8 cellular contexts compared by ENCODE assay signal in genomic region chr2:127806860-127807259, GRCh38. TPM values are rescaled to one million over a fixed set of nuclear protein-coding genes. Genes with fewer than 3 reads are reported as not detected.
DNase-seq lines count a peak whose midpoint lies in the region; ATAC-seq and TF ChIP-seq lines count a peak whose summit lies in the region.
"Not testable (repeated sequence)": the region's sequence is repeated elsewhere in the genome, so short reads cannot be mapped to it uniquely, and the experiment has no call there.

No MANE protein-coding gene starts in this region.

- not testable (repeated sequence) for DNase-seq in Calu3; activated CD4-positive, alpha-beta T cell treated with anti-CD3 and anti-CD28 coated beads for 36 hours; activated naive CD8-positive, alpha-beta T cell treated with anti-CD3 and anti-CD28 coated beads for 36 hours; central memory CD8-positive, alpha-beta T cell (ENCODE audit: low spot score in 2 of 2); naive thymus-derived CD4-positive, alpha-beta T cell; psoas muscle

- H3K79me2 ChIP-seq in OCI-LY1 (ENCODE audit: insufficient read depth, low read length), result peaks cover 87% of the 10 kb centered on the region

- 60 to 81% (median 67%) methylated on average over 6 of the region's 6 CpGs for WGBS in psoas muscle, 3 donors

- TF ChIP-seq CTCF in Calu3 (IDR thresholded peaks at IDR 0.05; ENCODE audit: unreplicated experiment); OCI-LY1 (IDR thresholded peaks at IDR 0.05; ENCODE audit: low read length); psoas muscle (IDR thresholded peaks at IDR 0.05): not testable (repeated sequence)

- not testable (repeated sequence) for ATAC-seq in activated CD4-positive, alpha-beta T cell treated with anti-CD3 and anti-CD28 coated beads for 36 hours; central memory CD8-positive, alpha-beta T cell (replicated peaks; ENCODE audit: extremely low read depth, poor library complexity, severe bottlenecking); naive thymus-derived CD4-positive, alpha-beta T cell; psoas muscle

- POLR2A ChIA-PET in activated CD4-positive, alpha-beta T cell treated with anti-CD3 and anti-CD28 coated beads for 36 hours (lab: Charles Lee), result interaction anchor here (0.7 kb wide), 2 partner anchors 139 to 214 kb away, joined by 3 to 4 read pairs; no protein-coding TSS in a partner anchor
- POLR2A ChIA-PET in naive thymus-derived CD4-positive, alpha-beta T cell (lab: Charles Lee), result interaction anchor here (0.7 kb wide), 1 partner anchor 20 kb away, joined by 4 read pairs; no protein-coding TSS in a partner anchor

- peaks cover 57% of the 10 kb centered on the region for H3K4me1 ChIP-seq in BLaER1
- peaks cover 65% of the 10 kb centered on the region for H3K4me1 ChIP-seq in OCI-LY1 (ENCODE audit: insufficient read depth, low read length, severe bottlenecking)
- H3K4me1 ChIP-seq in naive thymus-derived CD4-positive, alpha-beta T cell (ENCODE audit: control insufficient read depth in 2 of 2, insufficient read depth in 2 of 2, low read length in 2 of 2), result peaks cover 23 to 40% of the 10 kb centered on the region in 2 donors
- peaks cover 40% of the 10 kb centered on the region for H3K4me1 ChIP-seq in psoas muscle

- intact Hi-C loops in Calu3 (cut with micrococcal nuclease; ENCODE audit: unreplicated experiment), result loop anchor here (5.0 kb wide), 2 partner anchors 45 to 70 kb away; no protein-coding TSS in a partner anchor
- intact Hi-C loops in activated CD4-positive, alpha-beta T cell treated with anti-CD3 and anti-CD28 coated beads for 36 hours (cut with DNase I, micrococcal nuclease); naive thymus-derived CD4-positive, alpha-beta T cell (cut with micrococcal nuclease); psoas muscle (cut with DNase I): not testable (repeated sequence)

- H3K27me3 Mint-ChIP-seq in Calu3 (ENCODE audit: unreplicated experiment); activated CD4-positive, alpha-beta T cell treated with anti-CD3 and anti-CD28 coated beads for 36 hours; activated naive CD8-positive, alpha-beta T cell treated with anti-CD3 and anti-CD28 coated beads for 36 hours; central memory CD8-positive, alpha-beta T cell; naive thymus-derived CD4-positive, alpha-beta T cell: not testable (repeated sequence)

- peak overlapping the region; percentile 30 for H3K4me3 Mint-ChIP-seq in Calu3 (ENCODE audit: low read depth, unreplicated experiment)
- not testable (repeated sequence) for H3K4me3 Mint-ChIP-seq in activated CD4-positive, alpha-beta T cell treated with anti-CD3 and anti-CD28 coated beads for 36 hours; central memory CD8-positive, alpha-beta T cell
- peak overlapping the region; percentile 18 for H3K4me3 Mint-ChIP-seq in activated naive CD8-positive, alpha-beta T cell treated with anti-CD3 and anti-CD28 coated beads for 36 hours
- peak overlapping the region in 8 of 10 donors; percentile 30 to 94 (median 57) for H3K4me3 Mint-ChIP-seq in naive thymus-derived CD4-positive, alpha-beta T cell

- H3K27me3 ChIP-seq in BLaER1; OCI-LY1 (ENCODE audit: insufficient read depth, low read length); naive thymus-derived CD4-positive, alpha-beta T cell (ENCODE audit: control insufficient read depth in 2 of 2, insufficient read depth in 2 of 2, low read length in 2 of 2); psoas muscle (ENCODE audit: insufficient read depth in 3 of 3, low read length in 2 of 3): not testable (repeated sequence)

- peaks cover 38% of the 10 kb centered on the region for H3K36me3 Mint-ChIP-seq in Calu3 (ENCODE audit: insufficient read depth, unreplicated experiment)
- H3K36me3 Mint-ChIP-seq in activated CD4-positive, alpha-beta T cell treated with anti-CD3 and anti-CD28 coated beads for 36 hours (ENCODE audit: low read depth), result peaks cover 36% of the 10 kb centered on the region
- peaks cover 38% of the 10 kb centered on the region for H3K36me3 Mint-ChIP-seq in activated naive CD8-positive, alpha-beta T cell treated with anti-CD3 and anti-CD28 coated beads for 36 hours
- H3K36me3 Mint-ChIP-seq in central memory CD8-positive, alpha-beta T cell (ENCODE audit: insufficient read depth), result peaks cover 32% of the 10 kb centered on the region
- H3K36me3 Mint-ChIP-seq in naive thymus-derived CD4-positive, alpha-beta T cell, result peaks cover 6 to 14% (median 13%) of the 10 kb centered on the region in 5 donors

- H3K9me2 ChIP-seq in OCI-LY1 (ENCODE audit: low read depth, low read length), result not testable (repeated sequence)

- not testable (repeated sequence) for H3K27ac Mint-ChIP-seq in Calu3 (ENCODE audit: unreplicated experiment); activated naive CD8-positive, alpha-beta T cell treated with anti-CD3 and anti-CD28 coated beads for 36 hours
- H3K27ac Mint-ChIP-seq in activated CD4-positive, alpha-beta T cell treated with anti-CD3 and anti-CD28 coated beads for 36 hours, result peak overlapping the region; percentile 42
- peak overlapping the region; percentile 68 for H3K27ac Mint-ChIP-seq in central memory CD8-positive, alpha-beta T cell (ENCODE audit: low read depth)
- H3K27ac Mint-ChIP-seq in naive thymus-derived CD4-positive, alpha-beta T cell, result peak overlapping the region in 3 of 9 donors; percentile 5 to 27 (median 26)

- H3K4me2 ChIP-seq in BLaER1 (peak overlapping the region; percentile 22; the same call in 1 of the 2 replicates), OCI-LY1 (ENCODE audit: low read length) (peak overlapping the region; percentile 73)

- not testable (repeated sequence) for H3K9ac ChIP-seq in BLaER1
- H3K9ac ChIP-seq in OCI-LY1 (ENCODE audit: low read length), result peak overlapping the region; percentile 13; the same call in 1 of the 2 replicates

- H2AFZ ChIP-seq in OCI-LY1 (ENCODE audit: low read length), result not testable (repeated sequence)

- H3K9me3 Mint-ChIP-seq in Calu3 (ENCODE audit: low read depth, unreplicated experiment); activated CD4-positive, alpha-beta T cell treated with anti-CD3 and anti-CD28 coated beads for 36 hours (ENCODE audit: low read depth); activated naive CD8-positive, alpha-beta T cell treated with anti-CD3 and anti-CD28 coated beads for 36 hours; central memory CD8-positive, alpha-beta T cell; naive thymus-derived CD4-positive, alpha-beta T cell: not testable (repeated sequence)

- H3K36me3 ChIP-seq in BLaER1, result peaks cover 39% of the 10 kb centered on the region
- H3K36me3 ChIP-seq in OCI-LY1 (ENCODE audit: insufficient read depth, low read length), result peaks cover 57% of the 10 kb centered on the region
- not testable (repeated sequence) for H3K36me3 ChIP-seq in naive thymus-derived CD4-positive, alpha-beta T cell (ENCODE audit: control insufficient read depth in 2 of 3, insufficient read depth in 3 of 3, low read length in 3 of 3); psoas muscle (ENCODE audit: insufficient read depth in 1 of 2, low read depth in 1 of 2)

- H3K4me1 Mint-ChIP-seq in Calu3 (ENCODE audit: low read depth, unreplicated experiment), result peaks cover 30% of the 10 kb centered on the region
- H3K4me1 Mint-ChIP-seq in activated CD4-positive, alpha-beta T cell treated with anti-CD3 and anti-CD28 coated beads for 36 hours, result peaks cover 63% of the 10 kb centered on the region
- H3K4me1 Mint-ChIP-seq in activated naive CD8-positive, alpha-beta T cell treated with anti-CD3 and anti-CD28 coated beads for 36 hours, result peaks cover 42% of the 10 kb centered on the region
- H3K4me1 Mint-ChIP-seq in central memory CD8-positive, alpha-beta T cell, result peaks cover 59% of the 10 kb centered on the region
- peaks cover 44 to 95% (median 68%) of the 10 kb centered on the region in 7 donors for H3K4me1 Mint-ChIP-seq in naive thymus-derived CD4-positive, alpha-beta T cell

- H3F3A ChIP-seq in OCI-LY1 (ENCODE audit: insufficient read depth, low read length), result not testable (repeated sequence)

- not testable (repeated sequence) for H3K27ac ChIP-seq in BLaER1; naive thymus-derived CD4-positive, alpha-beta T cell (ENCODE audit: low read depth, low read length)
- H3K27ac ChIP-seq in OCI-LY1 (ENCODE audit: low read depth, low read length, poor library complexity, severe bottlenecking) (peak overlapping the region; percentile 33), psoas muscle (peak overlapping the region; percentile 34)

- not testable (repeated sequence) for H3K4me3 ChIP-seq in BLaER1; naive thymus-derived CD4-positive, alpha-beta T cell (ENCODE audit: low read length); psoas muscle
- peak overlapping the region; percentile 84 for H3K4me3 ChIP-seq in OCI-LY1 (ENCODE audit: low read depth, low read length, poor library complexity, severe bottlenecking)

- CTCF ChIA-PET in Calu3 (lab: Charles Lee); naive thymus-derived CD4-positive, alpha-beta T cell (lab: Charles Lee): not testable (repeated sequence)
- CTCF ChIA-PET in activated CD4-positive, alpha-beta T cell treated with anti-CD3 and anti-CD28 coated beads for 36 hours (lab: Charles Lee), result interaction anchor here (0.7 kb wide), 1 partner anchor 221 kb away, joined by 3 read pairs; no protein-coding TSS in a partner anchor

- BruUV-seq in Calu3 (replicated peaks; lab: Mats Ljungman, UMichigan), result not testable (repeated sequence)

- peaks cover 83% of the 10 kb centered on the region for H4K20me1 ChIP-seq in BLaER1
- not testable (repeated sequence) for H4K20me1 ChIP-seq in OCI-LY1 (ENCODE audit: insufficient read depth, low read length)

- not testable (repeated sequence) for H3K9me3 ChIP-seq in BLaER1; OCI-LY1 (ENCODE audit: low read length); naive thymus-derived CD4-positive, alpha-beta T cell (ENCODE audit: control insufficient read depth in 2 of 3, low read length in 3 of 3); psoas muscle

RNA-seq across cellular contexts. Expression of gene WDR33, which starts 4.1 kb away (rescaled TPM):
- total RNA-seq in Calu3 (2022) (61.1 and 64.7 TPM in 2 replicates), psoas muscle (10 to 100 TPM; 32.7 to 38.9 (median 34.9) TPM)
- total RNA-seq in activated CD4-positive, alpha-beta T cell treated with anti-CD3 and anti-CD28 coated beads for 36 hours, result 10 to 100 TPM; 58.6 to 76.3 TPM
- 10 to 100 TPM; 76.5 to 82.5 TPM for total RNA-seq in activated naive CD8-positive, alpha-beta T cell treated with anti-CD3 and anti-CD28 coated beads for 36 hours
- 10 to 100 TPM; 62.6 to 98.7 (median 72.3) TPM for total RNA-seq in naive thymus-derived CD4-positive, alpha-beta T cell
- 10 to 100 TPM; 36.7 to 50.4 TPM for polyA plus RNA-seq in naive thymus-derived CD4-positive, alpha-beta T cell
- polyA plus RNA-seq in psoas muscle, result 10 to 100 TPM; 11.2 to 18.5 (median 13.9) TPM

RNA-seq across cellular contexts. Expression of gene POLR2D, which starts 51.1 kb away (rescaled TPM):
- 51.2 and 56.4 TPM in 2 replicates for total RNA-seq in Calu3 (2022)
- total RNA-seq in activated CD4-positive, alpha-beta T cell treated with anti-CD3 and anti-CD28 coated beads for 36 hours, result 10 to 100 TPM; 72.4 to 73.7 TPM
- total RNA-seq in activated naive CD8-positive, alpha-beta T cell treated with anti-CD3 and anti-CD28 coated beads for 36 hours, result 10 to 100 TPM; 91.8 to 97.2 TPM
- total RNA-seq in naive thymus-derived CD4-positive, alpha-beta T cell, result 10 to 100 TPM; 22.9 to 45.6 (median 30.7) TPM
- polyA plus RNA-seq in naive thymus-derived CD4-positive, alpha-beta T cell, result 10 to 100 TPM; 41.0 to 42.1 TPM
- 10 to 100 TPM; 33.6 to 49.8 (median 48.4) TPM for total RNA-seq in psoas muscle
- polyA plus RNA-seq in psoas muscle, result 10 to 100 TPM; 22.2 to 63.0 (median 48.0) TPM
